8 cellular contexts compared by ENCODE assay signal in genomic region chr4:101348367-101348827, GRCh38. TPM values are rescaled to one million over a fixed set of nuclear protein-coding genes. Genes with fewer than 3 reads are reported as not detected.
DNase-seq lines count a peak whose midpoint lies in the region; ATAC-seq and TF ChIP-seq lines count a peak whose summit lies in the region.

No MANE protein-coding gene starts in this region.

- intact Hi-C loops in activated naive CD4-positive, alpha-beta T cell treated with anti-CD3 and anti-CD28 coated beads for 36 hours (cut with micrococcal nuclease), result loop anchor here (5.0 to 10.0 kb wide), 6 partner anchors 246 to 1479 kb away; partner anchors contain the start of gene UBE2D3

- no peak for DNase-seq in activated naive CD4-positive, alpha-beta T cell treated with anti-CD3 and anti-CD28 coated beads for 36 hours
- DNase-seq in activated naive CD4-positive, alpha-beta T cell treated with Interleukin-2 at 50 U/mL for 16 hours, result no peak
- DNase-seq in T-helper 9 cell (peak; percentile 2), fibroblast of peridontal ligament (ENCODE audit: extremely low read depth) (peak; percentile 40), osteoblast (ENCODE audit: insufficient read length, low spot score, missing footprints) (peak; percentile 73), CD1c-positive myeloid dendritic cell (ENCODE audit: extremely low spot score) (no peak)

- H3K36me3 ChIP-seq in osteoblast (ENCODE audit: insufficient read depth, low read length), result no peaks in the 10 kb centered on the region

- H3K4me1 Mint-ChIP-seq in activated naive CD4-positive, alpha-beta T cell treated with anti-CD3 and anti-CD28 coated beads for 36 hours (ENCODE audit: low read depth), result peaks cover 20% of the 10 kb centered on the region

- H3K79me2 ChIP-seq in osteoblast (ENCODE audit: insufficient read depth, low read length), result peaks cover 32% of the 10 kb centered on the region

- no peak for ATAC-seq in GM19452 (IDR thresholded peaks at IDR 0.05; ENCODE audit: unreplicated experiment)
- ATAC-seq in activated CD4-positive, CD25-positive, alpha-beta regulatory T cell treated with anti-CD3 and anti-CD28 coated beads, Interleukin-2, amount 50 U/mL, for 24 hours, result no peak

- CTCF ChIA-PET in activated naive CD4-positive, alpha-beta T cell treated with anti-CD3 and anti-CD28 coated beads for 36 hours (lab: Charles Lee), result interaction anchor here (0.6 to 1.8 kb wide), 5 partner anchors 46 to 461 kb away, joined by 3 to 5 read pairs (median 3); no protein-coding TSS in a partner anchor

- peaks cover 22% of the 10 kb centered on the region for H4K20me1 ChIP-seq in osteoblast (ENCODE audit: insufficient read depth, low read length)

- no peak for TF ChIP-seq CTCF in osteoblast (IDR thresholded peaks at IDR 0.05; ENCODE audit: extremely low read depth, low read depth, low read length)

- no peaks in the 10 kb centered on the region for H3K36me3 Mint-ChIP-seq in activated naive CD4-positive, alpha-beta T cell treated with anti-CD3 and anti-CD28 coated beads for 36 hours (ENCODE audit: low read depth)

- peaks cover 27% of the 10 kb centered on the region for H3K4me1 ChIP-seq in osteoblast (ENCODE audit: insufficient read depth, low read length)

- H3K27ac ChIP-seq in osteoblast (ENCODE audit: low read depth, low read length), result peak overlapping the region; percentile 80

- H3K9me3 ChIP-seq in osteoblast (ENCODE audit: low read depth, low read length), result no peaks in the 10 kb centered on the region

- peak overlapping the region; percentile 82 for H3K27ac Mint-ChIP-seq in activated naive CD4-positive, alpha-beta T cell treated with anti-CD3 and anti-CD28 coated beads for 36 hours

- peaks cover 31% of the 10 kb centered on the region for H3K27me3 Mint-ChIP-seq in activated naive CD4-positive, alpha-beta T cell treated with anti-CD3 and anti-CD28 coated beads for 36 hours (ENCODE audit: low read depth)

- H3K4me3 Mint-ChIP-seq in activated naive CD4-positive, alpha-beta T cell treated with anti-CD3 and anti-CD28 coated beads for 36 hours, result peak overlapping the region; percentile 95

- peak overlapping the region; percentile 94 for H3K4me3 ChIP-seq in osteoblast (ENCODE audit: insufficient read depth, low read length)

- H3K4me2 ChIP-seq in osteoblast (ENCODE audit: insufficient read depth, low read length), result peak overlapping the region; percentile 89

- no peaks in the 10 kb centered on the region for H3K27me3 ChIP-seq in osteoblast (ENCODE audit: insufficient read depth, low read length)

- H3K9me3 Mint-ChIP-seq in activated naive CD4-positive, alpha-beta T cell treated with anti-CD3 and anti-CD28 coated beads for 36 hours, result no peaks in the 10 kb centered on the region

- peak overlapping the region; percentile 96 for H2AFZ ChIP-seq in osteoblast (ENCODE audit: low read length)

RNA-seq across cellular contexts. Expression of gene PPP3CA, which starts 1.1 kb away (rescaled TPM):
- total RNA-seq in activated naive CD4-positive, alpha-beta T cell treated with anti-CD3 and anti-CD28 coated beads for 36 hours, result 1 to 10 TPM; 2.4 to 3.4 TPM
- total RNA-seq in osteoblast, result 80.0 and 93.7 TPM in 2 replicates

Comparison
In these comparisons a context has a peak if more than half of its experiments do, and no peak if none do; other contexts are left out.
1. DNase-seq: peak in T-helper 9 cell (single experiment), fibroblast of peridontal ligament (single experiment) and osteoblast (single experiment); none in activated naive CD4-positive, alpha-beta T cell treated with anti-CD3 and anti-CD28 coated beads for 36 hours (single experiment), activated naive CD4-positive, alpha-beta T cell treated with Interleukin-2 at 50 U/mL for 16 hours (single experiment) and CD1c-positive myeloid dendritic cell (single experiment).
2. RNA of gene PPP3CA, which starts 1.1 kb away (total RNA-seq): 80.0 to 93.7 TPM in osteoblast; 2.4 to 3.4 TPM in activated naive CD4-positive, alpha-beta T cell treated with anti-CD3 and anti-CD28 coated beads for 36 hours; every median in the first group is over 10 times any median in the second.